In the genomic region with DNA sequence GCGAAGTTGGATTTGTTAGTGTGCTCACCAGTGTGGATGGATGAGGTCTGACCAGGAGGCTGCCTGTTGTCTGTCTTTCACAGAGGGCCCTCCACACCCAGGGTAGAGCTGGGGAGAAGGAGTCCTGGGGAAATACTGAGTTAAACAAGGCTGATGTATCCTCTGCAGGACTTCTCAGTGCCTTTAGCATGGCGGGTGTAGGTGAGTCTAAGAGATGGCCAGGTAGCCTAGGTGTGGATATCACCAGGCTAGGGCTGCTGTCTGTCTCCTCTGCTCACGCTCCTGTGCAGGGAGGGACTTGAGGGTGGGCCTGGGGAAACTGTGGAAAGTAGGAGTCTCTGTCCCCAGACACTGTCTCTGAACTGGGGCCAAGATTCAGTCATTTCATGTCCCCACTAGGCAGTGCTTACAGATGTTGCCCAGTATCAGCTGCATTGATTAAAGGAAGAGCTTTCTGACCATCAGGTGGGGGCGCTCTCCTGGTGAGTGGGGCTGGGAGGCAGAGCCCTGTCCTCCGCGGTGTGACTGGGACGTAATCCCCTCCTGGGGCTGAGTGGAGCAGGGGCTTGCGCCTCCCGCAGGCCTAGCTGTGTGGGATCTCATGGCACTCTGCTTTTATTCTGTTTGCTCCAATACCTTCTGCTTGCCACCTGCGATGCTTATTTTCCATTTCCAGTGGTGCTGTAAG, we compare ENCODE assay signal across 1 cellular context.
TF ChIP-seq lines count a peak whose summit lies in the region.

No MANE protein-coding gene starts in this region.

TF ChIP-seq in H1, 55 proteins besides CTCF, POLR2A, EP300 and RAD21:
- TF ChIP-seq BACH1 (IDR thresholded peaks at IDR 0.05; ENCODE audit: low read length) (peak; percentile 85), POLR2AphosphoS5 (IDR thresholded peaks at IDR 0.05; ENCODE audit: low read depth, low read length) (no peak), TAF7 (optimal IDR thresholded peaks at IDR 0.05; ENCODE audit: borderline replicate concordance, low read depth, low read length) (no peak), GABPA (IDR thresholded peaks at IDR 0.05; ENCODE audit: borderline replicate concordance, insufficient read depth, low read length) (peak; percentile 64; the same call in 1 of the 2 replicates), HDAC2 (IDR thresholded peaks at IDR 0.05; ENCODE audit: borderline replicate concordance in 1 of 2, low read depth in 2 of 2, low read length in 2 of 2) (peak; percentile 69 to 89; a peak in 2 of 4 replicates)
TF ChIP-seq in H1: peak in this region for 3.
